1 cellular context compared by ENCODE assay signal in the genomic region with DNA sequence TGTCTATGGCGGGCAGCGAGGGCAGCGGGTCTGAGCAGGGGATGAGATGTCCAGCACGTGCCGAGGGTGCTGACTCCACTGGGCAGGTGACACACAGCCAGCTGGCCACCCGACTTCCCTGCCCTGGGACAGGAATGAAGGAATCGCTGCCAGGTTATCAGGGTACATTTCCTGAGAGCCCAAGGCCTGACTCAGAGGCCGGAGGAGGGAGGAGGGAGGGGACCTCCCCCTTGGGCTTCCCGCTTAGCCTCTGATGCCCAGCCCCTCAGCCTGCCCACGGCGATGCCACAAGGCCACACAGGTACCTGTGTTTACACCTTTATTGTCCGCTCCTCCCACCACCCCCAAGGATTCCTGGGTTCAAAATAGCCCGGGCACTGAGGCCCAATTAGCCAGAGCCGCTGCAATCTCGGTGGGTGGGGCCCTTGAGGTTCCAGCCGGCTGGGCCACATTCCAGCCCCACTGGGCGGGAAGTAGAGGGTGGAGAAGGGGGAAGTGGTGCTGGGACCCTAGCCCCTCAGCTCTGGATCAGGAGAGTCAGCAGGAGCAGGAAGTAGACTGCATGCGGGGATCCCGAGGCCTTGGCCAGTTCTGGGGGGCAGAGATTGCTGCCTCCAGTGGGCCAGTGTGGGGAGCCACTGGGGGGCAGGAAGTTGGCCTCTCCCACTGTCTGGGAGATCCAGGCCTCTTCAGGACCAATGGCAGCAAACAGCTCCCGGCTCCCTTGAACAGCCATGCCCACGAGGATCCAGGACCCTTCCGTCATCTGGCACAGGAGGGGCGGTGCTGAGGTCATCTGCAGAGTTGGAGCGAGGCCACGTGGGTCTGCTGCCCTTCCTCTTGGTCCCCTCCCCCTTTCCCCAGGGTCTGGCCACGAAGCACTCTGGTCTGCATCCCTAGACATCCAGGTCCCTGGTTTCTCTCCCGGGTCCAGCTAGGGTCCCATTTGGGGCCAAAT.
TF ChIP-seq lines count a peak whose summit lies in the region.

No MANE protein-coding gene starts in this region.

TF ChIP-seq in GM23338, 12 proteins besides CTCF, POLR2A, EP300 and RAD21 (continued from another document):
- TF ChIP-seq, protein P1, sequence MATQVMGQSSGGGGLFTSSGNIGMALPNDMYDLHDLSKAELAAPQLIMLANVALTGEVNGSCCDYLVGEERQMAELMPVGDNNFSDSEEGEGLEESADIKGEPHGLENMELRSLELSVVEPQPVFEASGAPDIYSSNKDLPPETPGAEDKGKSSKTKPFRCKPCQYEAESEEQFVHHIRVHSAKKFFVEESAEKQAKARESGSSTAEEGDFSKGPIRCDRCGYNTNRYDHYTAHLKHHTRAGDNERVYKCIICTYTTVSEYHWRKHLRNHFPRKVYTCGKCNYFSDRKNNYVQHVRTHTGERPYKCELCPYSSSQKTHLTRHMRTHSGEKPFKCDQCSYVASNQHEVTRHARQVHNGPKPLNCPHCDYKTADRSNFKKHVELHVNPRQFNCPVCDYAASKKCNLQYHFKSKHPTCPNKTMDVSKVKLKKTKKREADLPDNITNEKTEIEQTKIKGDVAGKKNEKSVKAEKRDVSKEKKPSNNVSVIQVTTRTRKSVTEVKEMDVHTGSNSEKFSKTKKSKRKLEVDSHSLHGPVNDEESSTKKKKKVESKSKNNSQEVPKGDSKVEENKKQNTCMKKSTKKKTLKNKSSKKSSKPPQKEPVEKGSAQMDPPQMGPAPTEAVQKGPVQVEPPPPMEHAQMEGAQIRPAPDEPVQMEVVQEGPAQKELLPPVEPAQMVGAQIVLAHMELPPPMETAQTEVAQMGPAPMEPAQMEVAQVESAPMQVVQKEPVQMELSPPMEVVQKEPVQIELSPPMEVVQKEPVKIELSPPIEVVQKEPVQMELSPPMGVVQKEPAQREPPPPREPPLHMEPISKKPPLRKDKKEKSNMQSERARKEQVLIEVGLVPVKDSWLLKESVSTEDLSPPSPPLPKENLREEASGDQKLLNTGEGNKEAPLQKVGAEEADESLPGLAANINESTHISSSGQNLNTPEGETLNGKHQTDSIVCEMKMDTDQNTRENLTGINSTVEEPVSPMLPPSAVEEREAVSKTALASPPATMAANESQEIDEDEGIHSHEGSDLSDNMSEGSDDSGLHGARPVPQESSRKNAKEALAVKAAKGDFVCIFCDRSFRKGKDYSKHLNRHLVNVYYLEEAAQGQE (IDR thresholded peaks at IDR 0.05; ENCODE audit: unreplicated experiment) = peak; percentile 29
- TF ChIP-seq POLR2AphosphoS5 (IDR thresholded peaks at IDR 0.05; ENCODE audit: low read depth) (no peak), STAT1 (IDR thresholded peaks at IDR 0.05; ENCODE audit: unreplicated experiment) (no peak)
- TF ChIP-seq, protein P2, sequence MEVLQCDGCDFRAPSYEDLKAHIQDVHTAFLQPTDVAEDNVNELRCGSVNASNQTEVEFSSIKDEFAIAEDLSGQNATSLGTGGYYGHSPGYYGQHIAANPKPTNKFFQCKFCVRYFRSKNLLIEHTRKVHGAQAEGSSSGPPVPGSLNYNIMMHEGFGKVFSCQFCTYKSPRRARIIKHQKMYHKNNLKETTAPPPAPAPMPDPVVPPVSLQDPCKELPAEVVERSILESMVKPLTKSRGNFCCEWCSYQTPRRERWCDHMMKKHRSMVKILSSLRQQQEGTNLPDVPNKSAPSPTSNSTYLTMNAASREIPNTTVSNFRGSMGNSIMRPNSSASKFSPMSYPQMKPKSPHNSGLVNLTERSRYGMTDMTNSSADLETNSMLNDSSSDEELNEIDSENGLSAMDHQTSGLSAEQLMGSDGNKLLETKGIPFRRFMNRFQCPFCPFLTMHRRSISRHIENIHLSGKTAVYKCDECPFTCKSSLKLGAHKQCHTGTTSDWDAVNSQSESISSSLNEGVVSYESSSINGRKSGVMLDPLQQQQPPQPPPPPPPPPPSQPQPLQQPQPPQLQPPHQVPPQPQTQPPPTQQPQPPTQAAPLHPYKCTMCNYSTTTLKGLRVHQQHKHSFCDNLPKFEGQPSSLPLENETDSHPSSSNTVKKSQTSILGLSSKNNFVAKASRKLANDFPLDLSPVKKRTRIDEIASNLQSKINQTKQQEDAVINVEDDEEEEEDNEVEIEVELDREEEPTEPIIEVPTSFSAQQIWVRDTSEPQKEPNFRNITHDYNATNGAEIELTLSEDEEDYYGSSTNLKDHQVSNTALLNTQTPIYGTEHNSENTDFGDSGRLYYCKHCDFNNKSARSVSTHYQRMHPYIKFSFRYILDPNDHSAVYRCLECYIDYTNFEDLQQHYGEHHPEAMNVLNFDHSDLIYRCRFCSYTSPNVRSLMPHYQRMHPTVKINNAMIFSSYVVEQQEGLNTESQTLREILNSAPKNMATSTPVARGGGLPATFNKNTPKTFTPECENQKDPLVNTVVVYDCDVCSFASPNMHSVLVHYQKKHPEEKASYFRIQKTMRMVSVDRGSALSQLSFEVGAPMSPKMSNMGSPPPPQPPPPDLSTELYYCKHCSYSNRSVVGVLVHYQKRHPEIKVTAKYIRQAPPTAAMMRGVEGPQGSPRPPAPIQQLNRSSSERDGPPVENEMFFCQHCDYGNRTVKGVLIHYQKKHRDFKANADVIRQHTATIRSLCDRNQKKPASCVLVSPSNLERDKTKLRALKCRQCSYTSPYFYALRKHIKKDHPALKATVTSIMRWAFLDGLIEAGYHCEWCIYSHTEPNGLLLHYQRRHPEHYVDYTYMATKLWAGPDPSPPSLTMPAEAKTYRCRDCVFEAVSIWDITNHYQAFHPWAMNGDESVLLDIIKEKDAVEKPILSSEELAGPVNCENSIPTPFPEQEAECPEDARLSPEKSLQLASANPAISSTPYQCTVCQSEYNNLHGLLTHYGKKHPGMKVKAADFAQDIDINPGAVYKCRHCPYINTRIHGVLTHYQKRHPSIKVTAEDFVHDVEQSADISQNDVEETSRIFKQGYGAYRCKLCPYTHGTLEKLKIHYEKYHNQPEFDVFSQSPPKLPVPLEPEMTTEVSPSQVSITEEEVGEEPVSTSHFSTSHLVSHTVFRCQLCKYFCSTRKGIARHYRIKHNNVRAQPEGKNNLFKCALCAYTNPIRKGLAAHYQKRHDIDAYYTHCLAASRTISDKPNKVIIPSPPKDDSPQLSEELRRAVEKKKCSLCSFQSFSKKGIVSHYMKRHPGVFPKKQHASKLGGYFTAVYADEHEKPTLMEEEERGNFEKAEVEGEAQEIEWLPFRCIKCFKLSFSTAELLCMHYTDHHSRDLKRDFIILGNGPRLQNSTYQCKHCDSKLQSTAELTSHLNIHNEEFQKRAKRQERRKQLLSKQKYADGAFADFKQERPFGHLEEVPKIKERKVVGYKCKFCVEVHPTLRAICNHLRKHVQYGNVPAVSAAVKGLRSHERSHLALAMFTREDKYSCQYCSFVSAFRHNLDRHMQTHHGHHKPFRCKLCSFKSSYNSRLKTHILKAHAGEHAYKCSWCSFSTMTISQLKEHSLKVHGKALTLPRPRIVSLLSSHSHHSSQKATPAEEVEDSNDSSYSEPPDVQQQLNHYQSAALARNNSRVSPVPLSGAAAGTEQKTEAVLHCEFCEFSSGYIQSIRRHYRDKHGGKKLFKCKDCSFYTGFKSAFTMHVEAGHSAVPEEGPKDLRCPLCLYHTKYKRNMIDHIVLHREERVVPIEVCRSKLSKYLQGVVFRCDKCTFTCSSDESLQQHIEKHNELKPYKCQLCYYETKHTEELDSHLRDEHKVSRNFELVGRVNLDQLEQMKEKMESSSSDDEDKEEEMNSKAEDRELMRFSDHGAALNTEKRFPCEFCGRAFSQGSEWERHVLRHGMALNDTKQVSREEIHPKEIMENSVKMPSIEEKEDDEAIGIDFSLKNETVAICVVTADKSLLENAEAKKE (CRISPR knock-in tag; IDR thresholded peaks at IDR 0.05) = no peak
- TF ChIP-seq, protein P3, sequence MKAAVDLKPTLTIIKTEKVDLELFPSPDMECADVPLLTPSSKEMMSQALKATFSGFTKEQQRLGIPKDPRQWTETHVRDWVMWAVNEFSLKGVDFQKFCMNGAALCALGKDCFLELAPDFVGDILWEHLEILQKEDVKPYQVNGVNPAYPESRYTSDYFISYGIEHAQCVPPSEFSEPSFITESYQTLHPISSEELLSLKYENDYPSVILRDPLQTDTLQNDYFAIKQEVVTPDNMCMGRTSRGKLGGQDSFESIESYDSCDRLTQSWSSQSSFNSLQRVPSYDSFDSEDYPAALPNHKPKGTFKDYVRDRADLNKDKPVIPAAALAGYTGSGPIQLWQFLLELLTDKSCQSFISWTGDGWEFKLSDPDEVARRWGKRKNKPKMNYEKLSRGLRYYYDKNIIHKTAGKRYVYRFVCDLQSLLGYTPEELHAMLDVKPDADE (IDR thresholded peaks at IDR 0.05) = no peak
